26 cellular contexts compared by ENCODE assay signal in genomic region chr6:15280961-15281360, GRCh38. TPM values are rescaled to one million over a fixed set of nuclear protein-coding genes. Genes with fewer than 3 reads are reported as not detected.
DNase-seq lines count a peak whose midpoint lies in the region; ATAC-seq and TF ChIP-seq lines count a peak whose summit lies in the region.
"Had no signal": no experiment of that assay in that cellular context is flagged by ENCODE, and none has a peak within 500 bp of the region (broad histone marks: within the 10 kb centered on the region; RNA-seq: fewer than 3 reads in every experiment).

No MANE protein-coding gene starts in this region.

- POLR2A ChIA-PET in HEK293 (lab: Yijun Ruan, JAX): no interaction called here

- peaks cover 0 to 14% (median 0%) of the 10 kb centered on the region in 11 experiments; a peak in 5 of 22 replicates for H3K9me3 ChIP-seq in BLaER1 treated with 17β-estradiol and CSF1 and Interleukin-3, amounts not matched to agents 10 nM and 100 nM (replicated peaks in 1 of 11)
- H3K9me3 ChIP-seq in HEK293 (ENCODE audit: control insufficient read depth, insufficient read depth, low read depth, low read length): no peaks in the 10 kb centered on the region
- H3K9me3 ChIP-seq: ascending aorta had no signal

- no peaks in the 10 kb centered on the region for H3K27me3 Mint-ChIP-seq in central memory CD8-positive, alpha-beta T cell
- H3K27me3 Mint-ChIP-seq in natural killer cell treated with Interleukin-12 subunit alpha and Interleukin-12 subunit beta and Interleukin-15 and Interleukin-18, amount 100 ng/mL, for 72 hours: no peaks in the 10 kb centered on the region
- H3K27me3 Mint-ChIP-seq: CD4-positive, CD25-positive, alpha-beta regulatory T cell; stimulated activated naive B cell treated with anti-CD40 and anti-IgM and Interleukin-4, amounts not matched to agents 10 μg/mL and 1 μg/mL and 100 μg/mL, for 72 hours had no signal

- peaks cover 8% of the 10 kb centered on the region for H3K36me3 Mint-ChIP-seq in central memory CD8-positive, alpha-beta T cell (ENCODE audit: insufficient read depth)
- H3K36me3 Mint-ChIP-seq in natural killer cell treated with Interleukin-12 subunit alpha and Interleukin-12 subunit beta and Interleukin-15 and Interleukin-18, amount 100 ng/mL, for 72 hours: no peaks in the 10 kb centered on the region
- H3K36me3 Mint-ChIP-seq: CD4-positive, CD25-positive, alpha-beta regulatory T cell had no signal

- H3K4me1 Mint-ChIP-seq in central memory CD8-positive, alpha-beta T cell: peaks cover 62% of the 10 kb centered on the region
- H3K4me1 Mint-ChIP-seq in natural killer cell treated with Interleukin-12 subunit alpha and Interleukin-12 subunit beta and Interleukin-15 and Interleukin-18, amount 100 ng/mL, for 72 hours (ENCODE audit: low read depth in 2 of 2): peaks cover 52 to 54% of the 10 kb centered on the region in 2 donors

- H4K20me1 ChIP-seq in BLaER1 treated with 17β-estradiol and CSF1 and Interleukin-3, amounts not matched to agents 10 nM and 100 nM: peaks cover 37 to 99% (median 78%) of the 10 kb centered on the region in 11 experiments; a peak in 20 of 22 replicates

- no peak for DNase-seq in central memory CD8-positive, alpha-beta T cell (ENCODE audit: low spot score in 2 of 2)
- no peak for DNase-seq in natural killer cell treated with Interleukin-12 subunit alpha and Interleukin-12 subunit beta and Interleukin-15 and Interleukin-18, amount 100 ng/mL, for 72 hours (ENCODE audit: low spot score)
- DNase-seq in NCI-H446 treated with DMSO at 0.1 percent for 48 hours (lab: John Stamatoyannopoulos, UW) (no peak), posterior vena cava (ENCODE audit: low spot score) (no peak)
- DNase-seq: activated CD4-positive, alpha-beta T cell treated with anti-CD3 and anti-CD28 coated beads, Interleukin-2, amount 50 U/mL, for 4 hours; activated naive CD4-positive, alpha-beta T cell; activated T-cell treated with anti-CD3 and anti-CD28 coated beads, Interleukin-2, amount 50 U/mL, for 1 hour; CD4-positive, CD25-positive, alpha-beta regulatory T cell; central memory CD4-positive, alpha-beta T cell; DMS53; dorsolateral prefrontal cortex; foreskin fibroblast; GF-D8; left ventricle myocardium superior; NCI-H1092; NCI-H1930; NCI-H226; SHP77 treated with DMSO at 0.1 percent for 48 hours; small intestine; stimulated activated CD4-positive, alpha-beta T cell treated with anti-CD3 and anti-CD28 coated beads, Interleukin-2, amount 100 ng/mL, for 24 hours; stimulated activated naive B cell treated with anti-CD40 and anti-IgM and Interleukin-4, amounts not matched to agents 10 μg/mL and 1 μg/mL and 100 μg/mL, for 72 hours had no signal

- peaks cover 43 to 69% (median 61%) of the 10 kb centered on the region in 10 experiments for H3K4me1 ChIP-seq in BLaER1 treated with 17β-estradiol and CSF1 and Interleukin-3, amounts not matched to agents 10 nM and 100 nM
- peaks cover 28% of the 10 kb centered on the region for H3K4me1 ChIP-seq in HEK293 (ENCODE audit: control insufficient read depth, insufficient read depth, low read length)

- H3K9me3 Mint-ChIP-seq in central memory CD8-positive, alpha-beta T cell: no peaks in the 10 kb centered on the region
- no peaks in the 10 kb centered on the region for H3K9me3 Mint-ChIP-seq in natural killer cell treated with Interleukin-12 subunit alpha and Interleukin-12 subunit beta and Interleukin-15 and Interleukin-18, amount 100 ng/mL, for 72 hours
- H3K9me3 Mint-ChIP-seq: CD4-positive, CD25-positive, alpha-beta regulatory T cell had no signal

- peaks cover 0 to 50% (median 20%) of the 10 kb centered on the region in 11 experiments; a peak in 16 of 22 replicates for H3K36me3 ChIP-seq in BLaER1 treated with 17β-estradiol and CSF1 and Interleukin-3, amounts not matched to agents 10 nM and 100 nM
- H3K36me3 ChIP-seq in HEK293 (ENCODE audit: control insufficient read depth in 2 of 2, insufficient read depth in 1 of 2, low read length in 2 of 2): no peaks in the 10 kb centered on the region
- H3K36me3 ChIP-seq: ascending aorta had no signal

- no peaks in the 10 kb centered on the region for H3K27me3 ChIP-seq in BLaER1 treated with 17β-estradiol and CSF1 and Interleukin-3, amounts not matched to agents 10 nM and 100 nM
- H3K27me3 ChIP-seq: ascending aorta, dorsolateral prefrontal cortex had no signal

- H3K27ac Mint-ChIP-seq in central memory CD8-positive, alpha-beta T cell (ENCODE audit: low read depth): no peak overlapping the region
- peak overlapping the region; percentile 4 to 16 for H3K27ac Mint-ChIP-seq in natural killer cell treated with Interleukin-12 subunit alpha and Interleukin-12 subunit beta and Interleukin-15 and Interleukin-18, amount 100 ng/mL, for 72 hours

- no peak overlapping the region; a peak in 1 of 22 replicates for H3K9ac ChIP-seq in BLaER1 treated with 17β-estradiol and CSF1 and Interleukin-3, amounts not matched to agents 10 nM and 100 nM

- no peak for TF ChIP-seq CTCF in HEK293 (tag by site-specific recombination; IDR thresholded peaks at IDR 0.05)

- intact Hi-C loops in posterior vena cava (cut with DNase I): no loop called here

- ATAC-seq in central memory CD8-positive, alpha-beta T cell (replicated peaks; ENCODE audit: extremely low read depth, poor library complexity, severe bottlenecking): no peak
- ATAC-seq in natural killer cell treated with Interleukin-12 subunit alpha and Interleukin-12 subunit beta and Interleukin-15 and Interleukin-18, amount 100 ng/mL, for 72 hours: no peak
- no peak for ATAC-seq in GM21786 (IDR thresholded peaks at IDR 0.05; ENCODE audit: unreplicated experiment)
- no peak for ATAC-seq in GM18511 (IDR thresholded peaks at IDR 0.05; ENCODE audit: unreplicated experiment)
- ATAC-seq: left ventricle myocardium superior had no signal

- peak overlapping the region in 8 of 11 experiments; percentile 6 to 60 (median 31); a peak in 5 of 22 replicates for H3K4me2 ChIP-seq in BLaER1 treated with 17β-estradiol and CSF1 and Interleukin-3, amounts not matched to agents 10 nM and 100 nM

- no peak overlapping the region for H3K4me3 ChIP-seq in BLaER1 treated with 17β-estradiol and CSF1 and Interleukin-3, amounts not matched to agents 10 nM and 100 nM
- H3K4me3 ChIP-seq in HEK293 (ENCODE audit: low read depth, low read length): no peak overlapping the region
- H3K4me3 ChIP-seq: ascending aorta, dorsolateral prefrontal cortex had no signal

- no peak overlapping the region for H3K27ac ChIP-seq in BLaER1 treated with 17β-estradiol and CSF1 and Interleukin-3, amounts not matched to agents 10 nM and 100 nM
- H3K27ac ChIP-seq in HEK293 (ENCODE audit: extremely low read depth, low read depth, low read length): no peak overlapping the region
- H3K27ac ChIP-seq: ascending aorta, dorsolateral prefrontal cortex had no signal

- CTCF ChIA-PET in HEK293 (lab: Yijun Ruan, JAX): no interaction called here

- H3K4me3 Mint-ChIP-seq in central memory CD8-positive, alpha-beta T cell: peak overlapping the region; percentile 8
- no peak overlapping the region for H3K4me3 Mint-ChIP-seq in natural killer cell treated with Interleukin-12 subunit alpha and Interleukin-12 subunit beta and Interleukin-15 and Interleukin-18, amount 100 ng/mL, for 72 hours

TF ChIP-seq in HEK293, 187 proteins besides CTCF, POLR2A, EP300 and RAD21:
- TF ChIP-seq BCL11A (tag by site-specific recombination; IDR thresholded peaks at IDR 0.05; ENCODE audit: low read depth) (no peak), ZNF704 (tag by site-specific recombination; IDR thresholded peaks at IDR 0.05) (no peak), PRDM10 (tag by site-specific recombination; IDR thresholded peaks at IDR 0.05) (0 out of 2 replicates have a peak, but pooled peaks have one; percentile 11), ZNF114 (tag by site-specific recombination; IDR thresholded peaks at IDR 0.05) (no peak)

RNA-seq across cellular contexts. Expression of gene JARID2, which starts 35.1 kb away (rescaled TPM):
- 10 to 100 TPM; 28.6 to 34.9 TPM for total RNA-seq in natural killer cell treated with Interleukin-12 subunit alpha and Interleukin-12 subunit beta and Interleukin-15 and Interleukin-18, amount 100 ng/mL, for 72 hours
- 1 to 10 TPM; 8.3 to 9.5 TPM for total RNA-seq in posterior vena cava
